ENCODE assay signal across 14 cellular contexts in genomic region chr21:34949499-34949898, GRCh38.
DNase-seq lines count a peak whose midpoint lies in the region; ATAC-seq and TF ChIP-seq lines count a peak whose summit lies in the region.
"Had no signal": no experiment of that assay in that cellular context is flagged by ENCODE, and none has a peak within 500 bp of the region (broad histone marks: within the 10 kb centered on the region; RNA-seq: fewer than 3 reads in every experiment).

No MANE protein-coding gene starts in this region.

- peak overlapping the region; percentile 38; the same call in 1 of the 2 replicates for H4K91ac ChIP-seq in IMR-90 (ENCODE audit: insufficient read depth, low read depth, low read length)

- no peak overlapping the region; the same call in 1 of the 2 replicates for H3K23ac ChIP-seq in IMR-90 (ENCODE audit: low read depth, low read length)

- H3K4me1 ChIP-seq in IMR-90 (ENCODE audit: control insufficient read depth, insufficient read depth, low read length) (peaks cover 13% of the 10 kb centered on the region), neural progenitor cell (peaks cover 2% of the 10 kb centered on the region)
- H3K4me1 ChIP-seq in naive thymus-derived CD4-positive, alpha-beta T cell (ENCODE audit: control insufficient read depth in 2 of 2, insufficient read depth in 2 of 2, low read length in 2 of 2), result peaks cover 21 to 52% of the 10 kb centered on the region in 2 donors

- no peak for TF ChIP-seq POLR2A in IMR-90 (IDR thresholded peaks at IDR 0.05; ENCODE audit: low read depth, low read length)

- peaks cover 10% of the 10 kb centered on the region for H3K36me3 Mint-ChIP-seq in activated T-cell treated with anti-CD3 and anti-CD28 coated beads, Interleukin-2, amount 50 U/mL, for 24 hours (ENCODE audit: low read depth)
- peaks cover 32% of the 10 kb centered on the region for H3K36me3 Mint-ChIP-seq in CD4-positive, alpha-beta T cell (ENCODE audit: low read depth)
- H3K36me3 Mint-ChIP-seq in naive thymus-derived CD4-positive, alpha-beta T cell, result peaks cover 0 to 36% (median 13%) of the 10 kb centered on the region in 5 donors
- no peaks in the 10 kb centered on the region for H3K36me3 Mint-ChIP-seq in neural progenitor cell

- H3K14ac ChIP-seq in IMR-90 (replicated peaks; ENCODE audit: low read depth, low read length), result peak overlapping the region; percentile 7; the same call in 1 of the 2 replicates

- TF ChIP-seq RAD21 in IMR-90 (IDR thresholded peaks at IDR 0.05; ENCODE audit: low read length), result no peak

- H3K4me3 Mint-ChIP-seq in activated T-cell treated with anti-CD3 and anti-CD28 coated beads, Interleukin-2, amount 50 U/mL, for 24 hours, result peak overlapping the region; percentile 7
- peak overlapping the region; percentile 17 for H3K4me3 Mint-ChIP-seq in CD4-positive, alpha-beta T cell
- H3K4me3 Mint-ChIP-seq in naive thymus-derived CD4-positive, alpha-beta T cell, result peak overlapping the region in 6 of 10 donors; percentile 0 to 52 (median 22)
- H3K4me3 Mint-ChIP-seq in neural progenitor cell, result no peak overlapping the region

- no peaks in the 10 kb centered on the region for H3K27me3 Mint-ChIP-seq in activated T-cell treated with anti-CD3 and anti-CD28 coated beads, Interleukin-2, amount 50 U/mL, for 24 hours
- H3K27me3 Mint-ChIP-seq in CD4-positive, alpha-beta T cell, result no peaks in the 10 kb centered on the region
- H3K27me3 Mint-ChIP-seq in naive thymus-derived CD4-positive, alpha-beta T cell, result no peaks in the 10 kb centered on the region
- H3K27me3 Mint-ChIP-seq in neural progenitor cell (ENCODE audit: insufficient read depth, low read depth), result no peaks in the 10 kb centered on the region

- H3K4me1 Mint-ChIP-seq in activated T-cell treated with anti-CD3 and anti-CD28 coated beads, Interleukin-2, amount 50 U/mL, for 24 hours (ENCODE audit: low read depth), result peaks cover 87% of the 10 kb centered on the region
- H3K4me1 Mint-ChIP-seq in CD4-positive, alpha-beta T cell (ENCODE audit: low read depth), result peaks cover 79% of the 10 kb centered on the region
- peaks cover 49 to 99% (median 96%) of the 10 kb centered on the region in 7 donors for H3K4me1 Mint-ChIP-seq in naive thymus-derived CD4-positive, alpha-beta T cell
- H3K4me1 Mint-ChIP-seq in neural progenitor cell, result peaks cover 3% of the 10 kb centered on the region

- H3K36me3 ChIP-seq in IMR-90 (ENCODE audit: control insufficient read depth, insufficient read depth, low read length) (no peaks in the 10 kb centered on the region), neural progenitor cell (no peaks in the 10 kb centered on the region)
- H3K36me3 ChIP-seq in naive thymus-derived CD4-positive, alpha-beta T cell (ENCODE audit: control insufficient read depth in 2 of 3, insufficient read depth in 3 of 3, low read length in 3 of 3), result no peaks in the 10 kb centered on the region

- no peaks in the 10 kb centered on the region for H3F3A ChIP-seq in neural progenitor cell (ENCODE audit: low read depth)

- H4K8ac ChIP-seq in IMR-90 (ENCODE audit: low read depth in 2 of 2, low read length in 2 of 2), result peak overlapping the region in 1 of 2 experiments; percentile 22; a peak in 2 of 4 replicates

- H2AK9ac ChIP-seq in IMR-90 (replicated peaks; ENCODE audit: low read depth, low read length, poor library complexity), result no peak overlapping the region

- no peak overlapping the region for H3K4me3 ChIP-seq in IMR-90 (ENCODE audit: insufficient read depth, low read depth, low read length)
- H3K4me3 ChIP-seq in naive thymus-derived CD4-positive, alpha-beta T cell (ENCODE audit: low read length), result no peak overlapping the region
- no peak overlapping the region for H3K4me3 ChIP-seq in neural progenitor cell
- H3K4me3 ChIP-seq: GM23248 had no signal

- in situ Hi-C loops in IMR-90 (cut with MboI; ENCODE audit: low sequenced_read_pairs), result no loop called here

- peak overlapping the region; percentile 65 for H3K27ac Mint-ChIP-seq in activated T-cell treated with anti-CD3 and anti-CD28 coated beads, Interleukin-2, amount 50 U/mL, for 24 hours
- peak overlapping the region; percentile 51 for H3K27ac Mint-ChIP-seq in CD4-positive, alpha-beta T cell
- H3K27ac Mint-ChIP-seq in naive thymus-derived CD4-positive, alpha-beta T cell, result peak overlapping the region in 7 of 9 donors; percentile 10 to 71 (median 66)
- no peak overlapping the region for H3K27ac Mint-ChIP-seq in neural progenitor cell

- no peaks in the 10 kb centered on the region for H4K20me1 ChIP-seq in IMR-90 (ENCODE audit: insufficient read depth, low read length)
- H4K20me1 ChIP-seq in neural progenitor cell (ENCODE audit: low read depth), result no peaks in the 10 kb centered on the region

- peaks cover 0 to 9% of the 10 kb centered on the region in 2 experiments; a peak in 2 of 4 replicates for H3K79me1 ChIP-seq in IMR-90 (ENCODE audit: low read depth in 1 of 2, low read length in 2 of 2)

- H3K56ac ChIP-seq in IMR-90 (ENCODE audit: extremely low read depth, insufficient read depth, low read length), result no peak overlapping the region

- TF ChIP-seq CTCF in CD4-positive, alpha-beta T cell (IDR thresholded peaks at IDR 0.05), result no peak
- TF ChIP-seq CTCF in IMR-90 (conservative IDR thresholded peaks at IDR 0.05; ENCODE audit: low read depth, low read length), result no peak
- TF ChIP-seq CTCF in neural progenitor cell (IDR thresholded peaks at IDR 0.05), result no peak

- no peaks in the 10 kb centered on the region for H3K9me3 ChIP-seq in CD4-positive, alpha-beta T cell (ENCODE audit: control insufficient read depth, low read length)
- no peaks in the 10 kb centered on the region for H3K9me3 ChIP-seq in IMR-90 (ENCODE audit: control insufficient read depth, insufficient read depth, low read length)
- H3K9me3 ChIP-seq in naive thymus-derived CD4-positive, alpha-beta T cell (ENCODE audit: control insufficient read depth in 2 of 3, low read length in 3 of 3), result no peaks in the 10 kb centered on the region
- no peaks in the 10 kb centered on the region for H3K9me3 ChIP-seq in neural progenitor cell (ENCODE audit: low read depth)

- H2BK5ac ChIP-seq in IMR-90 (ENCODE audit: low read depth, low read length, poor library complexity, severe bottlenecking), result no peak overlapping the region

- no peak overlapping the region for H3K27ac ChIP-seq in CD4-positive, alpha-beta T cell (ENCODE audit: low read depth, low read length)
- peak overlapping the region; percentile 75; the same call in 1 of the 2 replicates for H3K27ac ChIP-seq in IMR-90 (ENCODE audit: insufficient read depth, low read length)
- H3K27ac ChIP-seq in naive thymus-derived CD4-positive, alpha-beta T cell (ENCODE audit: low read depth, low read length), result peak overlapping the region; percentile 6
- H3K27ac ChIP-seq in neural progenitor cell, result no peak overlapping the region
- H3K27ac ChIP-seq: GM23248 had no signal

- BruUV-seq in IMR-90 (replicated peaks; lab: Mats Ljungman, UMichigan), result no TSS peak

- peak overlapping the region; percentile 61; the same call in 1 of the 2 replicates for H4K5ac ChIP-seq in IMR-90 (ENCODE audit: low read depth, low read length)

- peak overlapping the region; percentile 68; the same call in 2 of the 3 replicates for H2BK15ac ChIP-seq in IMR-90 (ENCODE audit: low read depth, low read length)

- H3K79me2 ChIP-seq in neural progenitor cell (ENCODE audit: low read depth), result no peaks in the 10 kb centered on the region

- no peak for ATAC-seq in CD4-positive, alpha-beta T cell (ENCODE audit: poor library complexity)
- peak; percentile 35 for ATAC-seq in IMR-90 (ENCODE audit: low read depth)
- no peak for ATAC-seq in naive thymus-derived CD4-positive, alpha-beta T cell

- H3K18ac ChIP-seq in IMR-90 (ENCODE audit: low read depth, low read length), result peak overlapping the region; percentile 48; the same call in 1 of the 2 replicates

- intact Hi-C loops in CD4-positive, alpha-beta T cell (cut with DNase I, micrococcal nuclease), result no loop called here
- intact Hi-C loops in IMR-90 (cut with micrococcal nuclease), result loop anchor here (5.0 kb wide), 1 partner anchor 57 kb away; no protein-coding TSS in a partner anchor
- intact Hi-C loops in naive thymus-derived CD4-positive, alpha-beta T cell (cut with micrococcal nuclease), result no loop called here

- H3K4me2 ChIP-seq in IMR-90 (ENCODE audit: low read depth, low read length) (no peak overlapping the region; the same call in 1 of the 2 replicates), neural progenitor cell (no peak overlapping the region)

- H3K9ac ChIP-seq in IMR-90 (ENCODE audit: low read depth, low read length), result no peak overlapping the region
- no peak overlapping the region for H3K9ac ChIP-seq in neural progenitor cell
- H3K9ac ChIP-seq: GM23248 had no signal

- H2AFZ ChIP-seq in IMR-90 (replicated peaks; ENCODE audit: low read length, poor library complexity) (peak overlapping the region; percentile 4), neural progenitor cell (replicated peaks) (no peak overlapping the region)
- H2AFZ ChIP-seq: GM23248 had no signal

- no peak overlapping the region; the same call in 1 of the 2 replicates for H2BK120ac ChIP-seq in IMR-90 (ENCODE audit: low read depth, low read length)

- peaks cover 14% of the 10 kb centered on the region; the same call in 1 of the 2 replicates for H3K9me1 ChIP-seq in IMR-90 (ENCODE audit: insufficient read depth, low read length)

- H2AK5ac ChIP-seq in IMR-90 (ENCODE audit: low read depth, low read length), result peak overlapping the region; percentile 45

- WGBS in IMR-90 (ENCODE audit: extremely low coverage in 2 of 2, insufficient read length in 1 of 2), 2 experiments, result 67% methylated on average over 1 of the region's 10 CpGs; no CpG with 5 or more reads in 1 of the 2 experiments

- no peaks in the 10 kb centered on the region for H3K27me3 ChIP-seq in CD4-positive, alpha-beta T cell (ENCODE audit: control insufficient read depth, insufficient read depth, low read length)
- H3K27me3 ChIP-seq in IMR-90 (ENCODE audit: control insufficient read depth, insufficient read depth, low read length) (no peaks in the 10 kb centered on the region), neural progenitor cell (peaks cover 4% of the 10 kb centered on the region)
- H3K27me3 ChIP-seq in naive thymus-derived CD4-positive, alpha-beta T cell (ENCODE audit: control insufficient read depth in 2 of 2, insufficient read depth in 2 of 2, low read length in 2 of 2), result no peaks in the 10 kb centered on the region

- 0 out of 2 replicates have a peak overlapping the region, but pooled peaks have one; percentile 21 for H3K4ac ChIP-seq in IMR-90 (ENCODE audit: low read depth, low read length)

- peak overlapping the region; percentile 18 for H2BK20ac ChIP-seq in IMR-90 (ENCODE audit: low read depth, low read length)

- H3K9me3 Mint-ChIP-seq in activated T-cell treated with anti-CD3 and anti-CD28 coated beads, Interleukin-2, amount 50 U/mL, for 24 hours, result peaks cover 7% of the 10 kb centered on the region
- H3K9me3 Mint-ChIP-seq in CD4-positive, alpha-beta T cell, result no peaks in the 10 kb centered on the region
- H3K9me3 Mint-ChIP-seq in naive thymus-derived CD4-positive, alpha-beta T cell, result peaks cover 0 to 8% (median 0%) of the 10 kb centered on the region in 11 donors
- no peaks in the 10 kb centered on the region for H3K9me3 Mint-ChIP-seq in neural progenitor cell

- dilution Hi-C loops in IMR-90 (cut with HindIII; ENCODE audit: low sequenced_read_pairs, unreplicated experiment), result no loop called here

- DNase-seq in activated T-cell treated with anti-CD3 and anti-CD28 coated beads, Interleukin-2, amount 50 U/mL, for 24 hours, result no peak
- no peak for DNase-seq in activated T-cell treated with anti-CD3 and anti-CD28 coated beads for 4 hours
- no peak for DNase-seq in CD4-positive, alpha-beta T cell
- no peak for DNase-seq in IMR-90
- DNase-seq in naive thymus-derived CD4-positive, alpha-beta T cell, result no peak
- DNase-seq in putamen (ENCODE audit: low spot score), result no peak
- no peak for DNase-seq in neural progenitor cell (ENCODE audit: low spot score)
- DNase-seq: GM23248, KBM-7, NCI-H1048, NCI-H146, NCI-H2081 treated with DMSO at 0.1 percent for 48 hours, NCI-H226, NCI-H526 had no signal

- POLR2A ChIA-PET in CD4-positive, alpha-beta T cell (lab: Charles Lee), result interaction anchor here (1.1 to 1.3 kb wide), 2 partner anchors 24 to 98 kb away, joined by 4 read pairs; no protein-coding TSS in a partner anchor
- POLR2A ChIA-PET in IMR-90 (lab: Charles Lee; ENCODE audit: unreplicated experiment), result no interaction called here
- POLR2A ChIA-PET in naive thymus-derived CD4-positive, alpha-beta T cell (lab: Charles Lee), result interaction anchor here (0.6 to 2.1 kb wide), 3 partner anchors 13 to 563 kb away, joined by 3 to 11 read pairs (median 3); no protein-coding TSS in a partner anchor

- CTCF ChIA-PET in CD4-positive, alpha-beta T cell (lab: Charles Lee), result interaction anchor here (1.0 kb wide), 1 partner anchor 55 kb away, joined by 5 read pairs; no protein-coding TSS in a partner anchor
- CTCF ChIA-PET in IMR-90 (lab: Yijun Ruan, JAX), result no interaction called here
- CTCF ChIA-PET in naive thymus-derived CD4-positive, alpha-beta T cell (lab: Charles Lee), result no interaction called here

Comparison
In these comparisons a context has a peak if more than half of its experiments do, and no peak if none do; other contexts are left out.
1. H3K27ac ChIP-seq: peak in IMR-90 (single experiment) and naive thymus-derived CD4-positive, alpha-beta T cell (single experiment); none in CD4-positive, alpha-beta T cell (single experiment) and neural progenitor cell (single experiment).